In genomic region chr9:9494334-9494733, GRCh38 we compare ENCODE assay signal across 28 cellular contexts.
"Had no signal": no experiment of that assay in that cellular context is flagged by ENCODE, and none has a peak within 500 bp of the region (broad histone marks: within the 10 kb centered on the region; RNA-seq: fewer than 3 reads in every experiment).

No MANE protein-coding gene starts in this region.

- H3K4me3 ChIP-seq: neural progenitor cell, ovary, psoas muscle, skin epidermis, smooth muscle cell, spleen, suprapubic skin, testis, tibial artery, transverse colon, upper lobe of right lung, uterus had no signal

- H3K79me2 ChIP-seq: parathyroid adenoma had no signal

- H2AFZ ChIP-seq: neural progenitor cell, parathyroid adenoma had no signal

- H3K36me3 ChIP-seq: neural progenitor cell, ovary, spleen, suprapubic skin, tibial artery, transverse colon, upper lobe of right lung, uterus had no signal

- H3K4me1 ChIP-seq: parathyroid adenoma, psoas muscle, spleen, suprapubic skin, testis, tibial artery, transverse colon, upper lobe of right lung, uterus had no signal

- DNase-seq: naive thymus-derived CD4-positive, alpha-beta T cell; natural killer cell; occipital lobe; ovary; posterior cingulate gyrus; psoas muscle; right cardiac atrium; spleen; stimulated activated CD4-positive, alpha-beta T cell treated with anti-CD3 and anti-CD28 coated beads, Interleukin-12 subunit alpha, Interleukin-12 subunit beta, amount 100 ng/mL, for 4 hours; stimulated activated CD4-positive, alpha-beta T cell treated with anti-CD3 and anti-CD28 coated beads, Interleukin-2, amount 100 ng/mL, for 24 hours; stimulated activated CD4-positive, alpha-beta T cell treated with anti-CD3 and anti-CD28 coated beads, Interleukin-2, amount 100 ng/mL, for 48 hours; stimulated activated CD4-positive, alpha-beta T cell treated with anti-CD3 and anti-CD28 coated beads, Interleukin-4, amount 100 ng/mL, for 24 hours; stimulated activated naive CD4-positive, alpha-beta T cell; stimulated activated naive CD8-positive, alpha-beta T cell treated with anti-CD3 and anti-CD28 coated beads, Interleukin-15, amount 100 ng/mL, for 72 hours; stimulated activated naive CD8-positive, alpha-beta T cell treated with anti-CD3 and anti-CD28 coated beads, Interleukin-15, Interleukin-2, amounts not matched to agents 100 U/mL and 50 U/mL, for 24 hours; substantia nigra; testis; tibial artery; transverse colon; upper lobe of right lung; uterus had no signal

- H3K4me2 ChIP-seq: neural progenitor cell, smooth muscle cell had no signal

- H3K27me3 ChIP-seq: neural progenitor cell, ovary, spleen, suprapubic skin, testis, tibial artery, transverse colon, upper lobe of right lung, uterus had no signal

- ATAC-seq: naive thymus-derived CD4-positive, alpha-beta T cell; natural killer cell; psoas muscle; right cardiac atrium; sciatic nerve; stimulated activated effector memory CD8-positive, alpha-beta T cell treated with anti-CD3 and anti-CD28 coated beads, Interleukin-12 subunit alpha, Interleukin-12 subunit beta, amount 100 ng/mL, for 72 hours; stimulated activated naive CD8-positive, alpha-beta T cell treated with anti-CD3 and anti-CD28 coated beads, Interleukin-15, amount 100 ng/mL, for 72 hours; stimulated activated naive CD8-positive, alpha-beta T cell treated with anti-CD3 and anti-CD28 coated beads, Interleukin-15, Interleukin-2, amounts not matched to agents 100 U/mL and 50 U/mL, for 24 hours; upper lobe of right lung had no signal

- H3K9ac ChIP-seq: neural progenitor cell, parathyroid adenoma had no signal

- H3K9me3 ChIP-seq: ovary, testis, upper lobe of right lung, uterus had no signal

- H3K27ac ChIP-seq: neural progenitor cell, ovary, parathyroid adenoma, psoas muscle, skin epidermis, spleen, suprapubic skin, testis, tibial artery, transverse colon, upper lobe of right lung, uterus had no signal
